In the genomic region with DNA sequence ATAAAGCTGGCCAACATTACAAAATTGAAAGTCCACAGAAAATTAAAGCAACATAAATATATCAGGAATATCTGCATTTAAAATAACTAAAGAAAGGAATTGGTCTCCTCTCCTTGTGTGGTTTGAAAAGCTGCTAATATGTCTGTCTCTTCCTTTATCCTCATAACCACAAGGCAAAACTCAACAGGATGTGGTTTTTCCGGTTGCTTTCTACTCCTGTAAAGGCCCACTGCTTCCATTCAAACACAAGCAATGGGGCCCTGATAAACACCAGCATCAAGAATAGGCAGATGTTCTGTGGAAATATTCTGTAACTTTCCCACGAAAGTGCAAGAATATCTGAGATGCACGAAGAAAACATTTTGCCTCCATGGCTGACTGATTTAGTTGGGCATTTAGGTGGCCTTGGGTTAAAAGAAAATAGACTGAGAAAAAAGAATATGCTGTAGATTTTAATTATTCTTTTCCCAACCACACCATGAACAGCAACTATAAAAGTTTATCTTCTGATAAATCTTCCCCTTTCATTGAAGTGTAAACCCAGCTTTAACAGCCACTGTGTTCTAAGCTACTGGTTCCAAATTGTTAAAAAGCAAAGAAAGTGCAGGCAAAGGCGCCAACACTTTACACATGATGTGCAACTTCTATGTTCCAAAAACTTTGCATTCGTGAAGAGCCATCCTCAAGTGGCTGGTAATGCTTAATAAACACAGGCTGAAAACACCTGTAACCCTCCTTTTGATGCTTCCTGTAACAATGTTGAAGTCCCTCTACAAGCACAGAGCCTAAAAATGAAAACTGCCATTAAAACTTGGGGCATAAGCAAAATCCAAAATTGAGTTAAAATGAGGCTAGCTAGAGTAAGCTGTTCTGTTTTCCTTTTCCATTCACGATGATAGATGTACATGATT, we compare ENCODE assay signal across 1 cellular context.
TF ChIP-seq lines count a peak whose summit lies in the region.

No MANE protein-coding gene starts in this region.

TF ChIP-seq in IMR-90, 13 proteins besides CTCF, POLR2A, EP300 and RAD21 (continued from another document):
- TF ChIP-seq RFX5 (IDR thresholded peaks at IDR 0.05; ENCODE audit: low read depth, low read length) (no peak), NFE2L2 (IDR thresholded peaks at IDR 0.05; ENCODE audit: low read depth, low read length) (no peak), RCOR1 (IDR thresholded peaks at IDR 0.05; ENCODE audit: insufficient replicate concordance, low read length) (no peak)
